In genomic region chr18:4394700-4395099, GRCh38 we compare ENCODE assay signal across 1 cellular context.
A peak's percentile ranks its signal among the peaks of the same experiment; 100 is the strongest.
TF ChIP-seq lines count a peak whose summit lies in the region.

No MANE protein-coding gene starts in this region.

TF ChIP-seq in GM12878, 131 proteins besides CTCF, POLR2A, EP300 and RAD21 (continued from another document):
- TF ChIP-seq SKIL (IDR thresholded peaks at IDR 0.05; ENCODE audit: low read depth, poor library complexity, severe bottlenecking): peak; percentile 58
- peak; percentile 52; the same call in 1 of the 2 replicates for TF ChIP-seq ATF7 (IDR thresholded peaks at IDR 0.05; ENCODE audit: low read depth)
- TF ChIP-seq KLF5 (IDR thresholded peaks at IDR 0.05; ENCODE audit: partially characterized antibody): no peak
- peak; percentile 58 for TF ChIP-seq MXI1 (IDR thresholded peaks at IDR 0.05; ENCODE audit: low read depth, low read length)
- no peak for TF ChIP-seq ZZZ3 (IDR thresholded peaks at IDR 0.05; ENCODE audit: control insufficient read depth, insufficient read length, low read depth)
- TF ChIP-seq MEF2B (IDR thresholded peaks at IDR 0.05; ENCODE audit: partially characterized antibody, poor library complexity, severe bottlenecking): peak; percentile 90
- TF ChIP-seq DPF2 (IDR thresholded peaks at IDR 0.05): peak; percentile 77; the same call in 1 of the 2 replicates
- peak; percentile 72 for TF ChIP-seq SPI1 (IDR thresholded peaks at IDR 0.05; ENCODE audit: borderline replicate concordance, insufficient read depth, low read depth, low read length)
- TF ChIP-seq NBN (IDR thresholded peaks at IDR 0.05): peak; percentile 45; the same call in 1 of the 2 replicates
- 0 out of 2 replicates have a peak, but pooled peaks have one; percentile 26 for TF ChIP-seq CHD2 (IDR thresholded peaks at IDR 0.05; ENCODE audit: borderline replicate concordance, low read depth, low read length)
- peak; percentile 65; the same call in 1 of the 2 replicates for TF ChIP-seq MEF2A (IDR thresholded peaks at IDR 0.05; ENCODE audit: insufficient read depth, low read depth, low read length)
- TF ChIP-seq ZNF24 (IDR thresholded peaks at IDR 0.05): peak; percentile 77
- peak; percentile 75; the same call in 1 of the 2 replicates for TF ChIP-seq ZNF217 (IDR thresholded peaks at IDR 0.05)
- peak; percentile 32; the same call in 1 of the 2 replicates for TF ChIP-seq ZNF592 (IDR thresholded peaks at IDR 0.05)
- TF ChIP-seq ASH2L (IDR thresholded peaks at IDR 0.05; ENCODE audit: borderline replicate concordance, low read depth): no peak
- no peak for TF ChIP-seq CHD4 (IDR thresholded peaks at IDR 0.05)
- TF ChIP-seq TAF1 (IDR thresholded peaks at IDR 0.05; ENCODE audit: borderline replicate concordance, low read depth, low read length): no peak
- peak; percentile 75; the same call in 1 of the 2 replicates for TF ChIP-seq RELB (IDR thresholded peaks at IDR 0.05; ENCODE audit: low read depth)
- TF ChIP-seq MTA2 (IDR thresholded peaks at IDR 0.05; ENCODE audit: low read depth): peak; percentile 85
- peak; percentile 58; the same call in 1 of the 2 replicates for TF ChIP-seq TBL1XR1 (IDR thresholded peaks at IDR 0.05; ENCODE audit: low read depth, low read length)
- TF ChIP-seq ZNF687 (IDR thresholded peaks at IDR 0.05): peak; percentile 79
